In the genomic region with DNA sequence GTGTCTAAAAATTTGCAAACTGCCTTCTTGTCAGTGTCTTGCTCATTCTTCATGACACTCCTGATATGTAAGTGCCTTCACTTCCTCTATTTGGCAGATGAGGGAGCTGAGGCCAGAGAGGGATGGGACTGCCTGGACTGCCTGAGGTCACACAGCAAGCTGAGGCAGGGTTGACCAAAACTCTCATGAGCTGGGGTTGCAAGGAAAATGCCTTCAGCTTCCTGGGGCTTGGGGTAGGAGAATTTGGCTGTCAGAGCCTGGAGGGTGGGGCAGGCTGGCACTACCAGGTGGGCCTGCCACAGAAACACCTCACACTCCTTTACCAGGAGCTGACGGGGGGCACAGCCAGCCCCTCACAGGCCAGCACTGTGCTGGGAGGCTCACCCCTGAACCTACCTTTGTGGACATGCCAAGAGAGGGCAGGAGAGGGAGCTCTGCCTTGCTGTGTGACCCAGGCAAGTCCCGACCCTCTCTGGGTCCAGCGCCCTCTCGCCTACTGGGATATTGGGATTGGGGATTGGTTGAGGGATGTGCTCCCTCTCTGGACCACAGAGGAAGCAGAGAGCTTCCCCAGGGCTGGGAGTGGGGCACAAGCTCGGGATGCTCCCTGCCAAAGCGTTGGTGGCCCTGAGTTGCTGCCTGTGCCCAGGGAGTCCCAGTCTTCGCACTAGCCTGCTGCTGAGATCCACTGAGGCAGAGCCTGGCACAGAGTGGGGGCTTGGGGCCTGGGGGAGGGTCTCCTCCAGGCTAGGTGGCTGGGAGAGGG, we compare ENCODE assay signal across 14 cellular contexts. TPM values are rescaled to one million over a fixed set of nuclear protein-coding genes. Genes with fewer than 3 reads are reported as not detected.
DNase-seq lines count a peak whose midpoint lies in the region; ATAC-seq, FAIRE-seq and TF ChIP-seq lines count a peak whose summit lies in the region.
"Had no signal": no experiment of that assay in that cellular context is flagged by ENCODE, and none has a peak within 500 bp of the region (broad histone marks: within the 10 kb centered on the region; RNA-seq: fewer than 3 reads in every experiment).

No MANE protein-coding gene starts in this region.

- H4K20me1 ChIP-seq in HepG2 (ENCODE audit: insufficient read depth, low read length), result no peaks in the 10 kb centered on the region

- H3K4me2 ChIP-seq in HepG2 (ENCODE audit: low read depth, low read length), result peak overlapping the region; percentile 59; the same call in 1 of the 2 replicates

- TF ChIP-seq EP300 in HepG2 (IDR thresholded peaks at IDR 0.05; ENCODE audit: low read depth in 2 of 2, low read length in 2 of 2), result no peak
- no peak for TF ChIP-seq EP300 in HepG2 (CRISPR knock-in tag; IDR thresholded peaks at IDR 0.05; ENCODE audit: borderline replicate concordance)

- no peak for FAIRE-seq in HepG2 (lab: Jason Lieb, UNC)

- no peak overlapping the region; a peak in 1 of 6 replicates for H3K4me3 ChIP-seq in HepG2 (replicated peaks in 1 of 3; ENCODE audit: insufficient read depth in 1 of 3, low read depth in 2 of 3, low read length in 3 of 3)

- POLR2A ChIA-PET in HepG2 (lab: Yijun Ruan, JAX), result no interaction called here

- CTCF ChIA-PET in HepG2 (lab: Yijun Ruan, JAX; ENCODE audit: low intra/inter-chr PET ratio, low total read pairs), result no interaction called here

- H3K36me3 ChIP-seq in HepG2 (replicated peaks in 1 of 2; ENCODE audit: control insufficient read depth in 1 of 2, insufficient read depth in 2 of 2, low read length in 2 of 2), result no peaks in the 10 kb centered on the region

- in situ Hi-C loops in HepG2 (cut with HindIII; ENCODE audit: extremely low pct_ligation_motif_present, low pct_unique_long_range_greater_than_20kb), result no loop called here

- peaks cover 6 to 57% of the 10 kb centered on the region in 2 experiments; a peak in 4 of 5 replicates for H3K27me3 ChIP-seq in HepG2 (ENCODE audit: control insufficient read depth in 1 of 2, insufficient read depth in 2 of 2, low read length in 2 of 2)

- H3K9me3 ChIP-seq in HepG2 (ENCODE audit: low read length), result no peaks in the 10 kb centered on the region

- H3K9ac ChIP-seq in HepG2 (ENCODE audit: insufficient read depth, low read depth, low read length), result no peak overlapping the region
- H3K9ac ChIP-seq: parathyroid adenoma had no signal

- DNase-seq in AML-193 (lab: John Stamatoyannopoulos, UW) (peak; percentile 19), OCI-M1 (lab: John Stamatoyannopoulos, UW) (peak; percentile 73), HepG2 (ENCODE audit: low spot score) (no peak), NCI-H524 (lab: John Stamatoyannopoulos, UW) (no peak), GM03348 (ENCODE audit: low spot score) (no peak), kidney glomerular epithelial cell (lab: John Stamatoyannopoulos, UW) (no peak)
- DNase-seq: activated CD4-positive, alpha-beta T cell treated with anti-CD3 and anti-CD28 coated beads for 36 hours; NCI-H1694; stimulated activated CD4-positive, alpha-beta T cell treated with anti-CD3 and anti-CD28 coated beads, Interleukin-4, amount 100 ng/mL, for 4 hours had no signal

- TF ChIP-seq CTCF in GM12872 (IDR thresholded peaks at IDR 0.05; ENCODE audit: insufficient read depth, low read depth, low read length) (0 out of 3 replicates have a peak, but pooled peaks have one; percentile 11), HepG2 (CRISPR knock-in tag; IDR thresholded peaks at IDR 0.05) (no peak)

- BruUV-seq in HepG2 (replicated peaks; lab: Mats Ljungman, UMichigan), result no TSS peak

- no peak for TF ChIP-seq POLR2A in HepG2 (IDR thresholded peaks at IDR 0.05; ENCODE audit: insufficient read depth in 1 of 2, low read depth in 2 of 2, low read length in 2 of 2)

- ATAC-seq in HepG2 (no peak), HG02970 (IDR thresholded peaks at IDR 0.05; ENCODE audit: low FRiP score, unreplicated experiment) (no peak)
- ATAC-seq: activated CD4-positive, alpha-beta T cell treated with anti-CD3 and anti-CD28 coated beads for 36 hours; CD8-positive, alpha-beta T cell had no signal

- no peak overlapping the region for H3K27ac ChIP-seq in HepG2 (ENCODE audit: extremely low read length, insufficient read depth, low read length)
- H3K27ac ChIP-seq: parathyroid adenoma, RWPE1 had no signal

- no peaks in the 10 kb centered on the region for H3K79me2 ChIP-seq in HepG2 (ENCODE audit: insufficient read depth, low read length)
- H3K79me2 ChIP-seq: parathyroid adenoma had no signal

- 0% methylated on average over 1 of the region's 7 CpGs for WGBS in HepG2 (ENCODE audit: low lambda C conversion rate)

- no peak for TF ChIP-seq RAD21 in HepG2 (CRISPR knock-in tag; IDR thresholded peaks at IDR 0.05)

- intact Hi-C loops in HepG2 (cut with micrococcal nuclease; ENCODE audit: unreplicated experiment), result no loop called here

- H2AFZ ChIP-seq in HepG2 (ENCODE audit: low read length), result no peak overlapping the region
- H2AFZ ChIP-seq: parathyroid adenoma had no signal

- peaks cover 50% of the 10 kb centered on the region for H3K4me1 ChIP-seq in HepG2 (ENCODE audit: insufficient read depth, low read length)
- H3K4me1 ChIP-seq: parathyroid adenoma had no signal

RNA-seq across cellular contexts. Expression of a gene that starts 1.9 kb away (rescaled TPM):
- total RNA-seq in HepG2 (2016; rRNA removed; fragmentation: Illumina TruSeq; extraction: Trizol), result 0.11 and 0.29 TPM in 2 replicates
- 0.10 TPM in 1 of 2 replicates, not detected in the other for total RNA-seq in HepG2 (2016; cell fraction: cytosol; rRNA removed; fragmentation: Illumina TruSeq; extraction: Trizol; ENCODE audit: low read depth)
- total RNA-seq in HepG2 (2016; cell fraction: insoluble cytoplasmic fraction; rRNA removed; fragmentation: Illumina TruSeq; extraction: Trizol), result 0.13 and 0.27 TPM in 2 replicates
- not detected in 2 replicates for total RNA-seq in HepG2 (2016; cell fraction: membrane; rRNA removed; fragmentation: Illumina TruSeq; extraction: Trizol)
- total RNA-seq in HepG2 (2016; cell fraction: nucleus; rRNA removed; fragmentation: Illumina TruSeq; extraction: Trizol), result not detected in 2 replicates
- 0.09 and 0.29 TPM in 2 replicates for polyA plus RNA-seq in HepG2 (2011; rRNA removed)
- polyA plus RNA-seq in HepG2 (2011; cell fraction: cytosol; rRNA removed), result 0.10 and 0.12 TPM in 2 replicates
- 0.05 and 0.35 TPM in 2 replicates for polyA plus RNA-seq in HepG2 (2011; cell fraction: nucleus; rRNA removed)
- 0.24 TPM in 1 of 2 replicates, not detected in the other for polyA plus RNA-seq in HepG2 (2012)
- polyA plus RNA-seq in HepG2 (2016; cell fraction: cytosol; fragmentation: Illumina TruSeq; extraction: Trizol; ENCODE audit: low read depth), result 0.05 and 0.06 TPM in 2 replicates
- polyA plus RNA-seq in HepG2 (2016; cell fraction: insoluble cytoplasmic fraction; fragmentation: Illumina TruSeq; extraction: Trizol; ENCODE audit: low read depth), result 0.10 and 0.20 TPM in 2 replicates
- polyA plus RNA-seq in HepG2 (2016; cell fraction: membrane; fragmentation: Illumina TruSeq; extraction: Trizol; ENCODE audit: low read depth), result 0.10 and 0.17 TPM in 2 replicates
- polyA plus RNA-seq in HepG2 (2016; cell fraction: nucleus; fragmentation: Illumina TruSeq; extraction: Trizol; ENCODE audit: insufficient read depth, low read depth), result 0.36 and 0.41 TPM in 2 replicates
- 0.40 and 1.7 TPM in 2 replicates for polyA minus RNA-seq in HepG2 (2011; rRNA and poly(A)+ RNA removed; ENCODE audit: low replicate concordance)
- polyA minus RNA-seq in HepG2 (2011; cell fraction: cytosol; rRNA and poly(A)+ RNA removed), result not detected in 2 replicates
- polyA minus RNA-seq in HepG2 (2011; cell fraction: nucleus; rRNA and poly(A)+ RNA removed), result 0.12 and 0.26 TPM in 2 replicates
- total RNA-seq: activated CD4-positive, alpha-beta T cell treated with anti-CD3 and anti-CD28 coated beads for 36 hours; CD8-positive, alpha-beta T cell had no signal

RNA-seq across cellular contexts. Expression of a gene that starts 37.8 kb away (rescaled TPM):
- 5.7 and 10.7 TPM in 2 replicates for total RNA-seq in HepG2 (2016; rRNA removed; fragmentation: Illumina TruSeq; extraction: Trizol)
- 4.6 and 5.1 TPM in 2 replicates for total RNA-seq in HepG2 (2016; cell fraction: cytosol; rRNA removed; fragmentation: Illumina TruSeq; extraction: Trizol; ENCODE audit: low read depth)
- total RNA-seq in HepG2 (2016; cell fraction: insoluble cytoplasmic fraction; rRNA removed; fragmentation: Illumina TruSeq; extraction: Trizol), result 3.7 and 12.1 TPM in 2 replicates
- 3.3 and 3.8 TPM in 2 replicates for total RNA-seq in HepG2 (2016; cell fraction: membrane; rRNA removed; fragmentation: Illumina TruSeq; extraction: Trizol)
- 20.3 and 20.6 TPM in 2 replicates for total RNA-seq in HepG2 (2016; cell fraction: nucleus; rRNA removed; fragmentation: Illumina TruSeq; extraction: Trizol)
- polyA plus RNA-seq in HepG2 (2011; rRNA removed), result 28.8 and 37.7 TPM in 2 replicates
- 7.4 and 13.6 TPM in 2 replicates for polyA plus RNA-seq in HepG2 (2011; cell fraction: cytosol; rRNA removed)
- polyA plus RNA-seq in HepG2 (2011; cell fraction: nucleus; rRNA removed), result 250 and 318 TPM in 2 replicates
- 17.9 and 20.3 TPM in 2 replicates for polyA plus RNA-seq in HepG2 (2012)
- 0.35 and 0.64 TPM in 2 replicates for polyA plus RNA-seq in HepG2 (2016; cell fraction: cytosol; fragmentation: Illumina TruSeq; extraction: Trizol; ENCODE audit: low read depth)
- 5.4 and 7.1 TPM in 2 replicates for polyA plus RNA-seq in HepG2 (2016; cell fraction: insoluble cytoplasmic fraction; fragmentation: Illumina TruSeq; extraction: Trizol; ENCODE audit: low read depth)
- polyA plus RNA-seq in HepG2 (2016; cell fraction: membrane; fragmentation: Illumina TruSeq; extraction: Trizol; ENCODE audit: low read depth), result 0.76 and 0.94 TPM in 2 replicates
- 83.1 and 89.4 TPM in 2 replicates for polyA plus RNA-seq in HepG2 (2016; cell fraction: nucleus; fragmentation: Illumina TruSeq; extraction: Trizol; ENCODE audit: insufficient read depth, low read depth)
- 41.7 and 126 TPM in 2 replicates for polyA minus RNA-seq in HepG2 (2011; rRNA and poly(A)+ RNA removed; ENCODE audit: low replicate concordance)
- 13.5 and 20.6 TPM in 2 replicates for polyA minus RNA-seq in HepG2 (2011; cell fraction: cytosol; rRNA and poly(A)+ RNA removed)
- 85.9 and 99.9 TPM in 2 replicates for polyA minus RNA-seq in HepG2 (2011; cell fraction: nucleus; rRNA and poly(A)+ RNA removed)

RNA-seq across cellular contexts. Expression of a gene that starts 52.2 kb away (rescaled TPM):
- 3.0 and 3.1 TPM in 2 replicates for total RNA-seq in HepG2 (2016; rRNA removed; fragmentation: Illumina TruSeq; extraction: Trizol)
- total RNA-seq in HepG2 (2016; cell fraction: cytosol; rRNA removed; fragmentation: Illumina TruSeq; extraction: Trizol; ENCODE audit: low read depth), result 0.71 and 0.91 TPM in 2 replicates
- total RNA-seq in HepG2 (2016; cell fraction: insoluble cytoplasmic fraction; rRNA removed; fragmentation: Illumina TruSeq; extraction: Trizol), result 2.6 and 3.4 TPM in 2 replicates
- 2.5 and 3.7 TPM in 2 replicates for total RNA-seq in HepG2 (2016; cell fraction: membrane; rRNA removed; fragmentation: Illumina TruSeq; extraction: Trizol)
- total RNA-seq in HepG2 (2016; cell fraction: nucleus; rRNA removed; fragmentation: Illumina TruSeq; extraction: Trizol), result 2.9 and 3.2 TPM in 2 replicates
- polyA plus RNA-seq in HepG2 (2011; rRNA removed), result 0.95 and 1.6 TPM in 2 replicates
- 1.0 and 1.1 TPM in 2 replicates for polyA plus RNA-seq in HepG2 (2011; cell fraction: cytosol; rRNA removed)
- polyA plus RNA-seq in HepG2 (2011; cell fraction: nucleus; rRNA removed), result 1.6 TPM in 2 replicates
- 0.24 and 0.47 TPM in 2 replicates for polyA plus RNA-seq in HepG2 (2012)
- polyA plus RNA-seq in HepG2 (2016; cell fraction: cytosol; fragmentation: Illumina TruSeq; extraction: Trizol; ENCODE audit: low read depth), result 0.67 and 1.3 TPM in 2 replicates
- polyA plus RNA-seq in HepG2 (2016; cell fraction: insoluble cytoplasmic fraction; fragmentation: Illumina TruSeq; extraction: Trizol; ENCODE audit: low read depth), result 2.5 and 3.0 TPM in 2 replicates
- 2.0 and 2.3 TPM in 2 replicates for polyA plus RNA-seq in HepG2 (2016; cell fraction: membrane; fragmentation: Illumina TruSeq; extraction: Trizol; ENCODE audit: low read depth)
- polyA plus RNA-seq in HepG2 (2016; cell fraction: nucleus; fragmentation: Illumina TruSeq; extraction: Trizol; ENCODE audit: insufficient read depth, low read depth), result 2.1 and 3.2 TPM in 2 replicates
- polyA minus RNA-seq in HepG2 (2011; rRNA and poly(A)+ RNA removed; ENCODE audit: low replicate concordance), result 1.4 and 2.5 TPM in 2 replicates
- polyA minus RNA-seq in HepG2 (2011; cell fraction: cytosol; rRNA and poly(A)+ RNA removed), result 0.49 and 1.5 TPM in 2 replicates
- polyA minus RNA-seq in HepG2 (2011; cell fraction: nucleus; rRNA and poly(A)+ RNA removed), result 0.77 and 1.1 TPM in 2 replicates
- total RNA-seq: activated CD4-positive, alpha-beta T cell treated with anti-CD3 and anti-CD28 coated beads for 36 hours; CD8-positive, alpha-beta T cell had no signal

Comparison
In these comparisons a context has a peak if more than half of its experiments do, and no peak if none do; other contexts are left out.
1. DNase-seq: peak in AML-193 (2 of 2) and OCI-M1 (single experiment); none in HepG2 (single experiment), NCI-H524 (0 of 2), GM03348 (single experiment) and kidney glomerular epithelial cell (single experiment).